In genomic region chr11:120626791-120627190, GRCh38 we compare ENCODE assay signal across 31 cellular contexts.
DNase-seq lines count a peak whose midpoint lies in the region; ATAC-seq and TF ChIP-seq lines count a peak whose summit lies in the region.
"Had no signal": no experiment of that assay in that cellular context is flagged by ENCODE, and none has a peak within 500 bp of the region (broad histone marks: within the 10 kb centered on the region; RNA-seq: fewer than 3 reads in every experiment).

No MANE protein-coding gene starts in this region.

- H3K9me3 Mint-ChIP-seq in activated CD8-positive, alpha-beta T cell treated with anti-CD3 and anti-CD28 coated beads for 36 hours: no peaks in the 10 kb centered on the region
- H3K9me3 Mint-ChIP-seq: CD14-positive monocyte; CD4-positive, alpha-beta memory T cell; CD4-positive, alpha-beta T cell; CD8-positive, alpha-beta memory T cell; CD8-positive, alpha-beta T cell had no signal

- H3K4me1 Mint-ChIP-seq in activated CD8-positive, alpha-beta T cell treated with anti-CD3 and anti-CD28 coated beads for 36 hours (ENCODE audit: low read depth): no peaks in the 10 kb centered on the region
- H3K4me1 Mint-ChIP-seq: B cell; CD4-positive, alpha-beta memory T cell; CD4-positive, CD25-positive, alpha-beta regulatory T cell; CD8-positive, alpha-beta memory T cell had no signal

- H3K4me3 ChIP-seq in lower lobe of right lung: no peak overlapping the region
- H3K4me3 ChIP-seq in neuronal stem cell (ENCODE audit: low read length in 2 of 2): no peak overlapping the region
- H3K4me3 ChIP-seq: A549; BLaER1; BLaER1 treated with 17β-estradiol and CSF1 and Interleukin-3, amounts not matched to agents 10 nM and 100 nM had no signal

- no peak for TF ChIP-seq CTCF in lower lobe of right lung (IDR thresholded peaks at IDR 0.05)
- no peak for TF ChIP-seq CTCF in activated CD8-positive, alpha-beta T cell treated with anti-CD3 and anti-CD28 coated beads for 36 hours (IDR thresholded peaks at IDR 0.05)

- no peak overlapping the region for H2BK12ac ChIP-seq in neuronal stem cell (ENCODE audit: low read length)

- H3K27ac Mint-ChIP-seq in activated CD8-positive, alpha-beta T cell treated with anti-CD3 and anti-CD28 coated beads for 36 hours: no peak overlapping the region
- H3K27ac Mint-ChIP-seq: B cell; CD4-positive, alpha-beta memory T cell; CD4-positive, alpha-beta T cell; CD4-positive, CD25-positive, alpha-beta regulatory T cell; CD8-positive, alpha-beta memory T cell; CD8-positive, alpha-beta T cell had no signal

- no peak overlapping the region for H3K14ac ChIP-seq in neuronal stem cell (ENCODE audit: low read length)

- no peak overlapping the region for H4K8ac ChIP-seq in neuronal stem cell (ENCODE audit: low read depth, low read length)

- intact Hi-C loops in lower lobe of right lung (cut with DNase I): no loop called here
- intact Hi-C loops in activated CD8-positive, alpha-beta T cell treated with anti-CD3 and anti-CD28 coated beads for 36 hours (cut with micrococcal nuclease): no loop called here

- DNase-seq in lower lobe of right lung: peak; percentile 14
- DNase-seq in neuronal stem cell (ENCODE audit: low spot score): no peak
- DNase-seq in activated CD8-positive, alpha-beta T cell treated with anti-CD3 and anti-CD28 coated beads for 36 hours: no peak
- DNase-seq in GF-D8 (lab: John Stamatoyannopoulos, UW): no peak
- DNase-seq: 8988T; ACHN; AML-193; BE2C; C1 segment of cervical spinal cord; Caco-2; Calu3; CD4-positive, alpha-beta memory T cell; CD4-positive, alpha-beta T cell; CD4-positive, CD25-positive, alpha-beta regulatory T cell; CD8-positive, alpha-beta memory T cell; CD8-positive, alpha-beta T cell; COR-L47; DMS 273 treated with DMSO at 0.1 percent for 48 hours; DMS153; DMS53; DMS79; DMS79 treated with DMSO at 0.1 percent for 48 hours; DND-41; EL had no signal

- H2AFZ ChIP-seq in neuronal stem cell (ENCODE audit: low read length): no peak overlapping the region

- H3K27ac ChIP-seq in lower lobe of right lung (no peak overlapping the region), neuronal stem cell (replicated peaks; ENCODE audit: low read length) (no peak overlapping the region)
- H3K27ac ChIP-seq: 22Rv1; A549; BLaER1; BLaER1 treated with 17β-estradiol and CSF1 and Interleukin-3, amounts not matched to agents 10 nM and 100 nM; C4-2B had no signal

- H3K23ac ChIP-seq in neuronal stem cell (ENCODE audit: low read depth, low read length, poor library complexity): no peak overlapping the region

- H2BK15ac ChIP-seq in neuronal stem cell (ENCODE audit: low read length): no peak overlapping the region

- H3K4me3 Mint-ChIP-seq in activated CD8-positive, alpha-beta T cell treated with anti-CD3 and anti-CD28 coated beads for 36 hours: no peak overlapping the region
- H3K4me3 Mint-ChIP-seq: B cell; CD14-positive monocyte; CD4-positive, alpha-beta memory T cell; CD4-positive, alpha-beta T cell; CD4-positive, CD25-positive, alpha-beta regulatory T cell; CD8-positive, alpha-beta memory T cell; CD8-positive, alpha-beta T cell had no signal

- WGBS in neuronal stem cell (ENCODE audit: extremely low coverage in 2 of 2, insufficient read length in 2 of 2, insufficient replicate concordance in 1 of 2), 2 donors: no CpG with 5 or more reads among the region's 7 CpGs

- H4K91ac ChIP-seq in neuronal stem cell (ENCODE audit: low read depth, low read length, poor library complexity): no peak overlapping the region

- H3K36me3 ChIP-seq in lower lobe of right lung (no peaks in the 10 kb centered on the region), neuronal stem cell (replicated peaks in 1 of 2; ENCODE audit: control insufficient read depth in 2 of 2, insufficient read depth in 2 of 2, low read length in 2 of 2) (no peaks in the 10 kb centered on the region)
- H3K36me3 ChIP-seq: BE2C; BLaER1; BLaER1 treated with 17β-estradiol and CSF1 and Interleukin-3, amounts not matched to agents 10 nM and 100 nM had no signal

- no peaks in the 10 kb centered on the region for H3K36me3 Mint-ChIP-seq in activated CD8-positive, alpha-beta T cell treated with anti-CD3 and anti-CD28 coated beads for 36 hours (ENCODE audit: low read depth)
- H3K36me3 Mint-ChIP-seq: CD14-positive monocyte; CD4-positive, alpha-beta memory T cell; CD4-positive, CD25-positive, alpha-beta regulatory T cell; CD8-positive, alpha-beta memory T cell; CD8-positive, alpha-beta T cell had no signal

- H2BK5ac ChIP-seq in neuronal stem cell (ENCODE audit: low read length): no peak overlapping the region

- H2AK5ac ChIP-seq in neuronal stem cell (ENCODE audit: low read depth, low read length): peak overlapping the region; percentile 42

- CTCF ChIA-PET in activated CD8-positive, alpha-beta T cell treated with anti-CD3 and anti-CD28 coated beads for 36 hours (lab: Charles Lee): no interaction called here

- H2BK120ac ChIP-seq in neuronal stem cell (ENCODE audit: low read depth, low read length): no peak overlapping the region

- no peaks in the 10 kb centered on the region for H3K27me3 ChIP-seq in lower lobe of right lung (ENCODE audit: low read depth)
- H3K27me3 ChIP-seq in neuronal stem cell (ENCODE audit: control insufficient read depth in 3 of 3, insufficient read depth in 3 of 3, low read depth in 1 of 3, low read length in 3 of 3): no peaks in the 10 kb centered on the region
- H3K27me3 ChIP-seq: BE2C; BLaER1; BLaER1 treated with 17β-estradiol and CSF1 and Interleukin-3, amounts not matched to agents 10 nM and 100 nM had no signal

- POLR2A ChIA-PET in activated CD8-positive, alpha-beta T cell treated with anti-CD3 and anti-CD28 coated beads for 36 hours (lab: Charles Lee): no interaction called here

- H3K27me3 Mint-ChIP-seq in activated CD8-positive, alpha-beta T cell treated with anti-CD3 and anti-CD28 coated beads for 36 hours: no peaks in the 10 kb centered on the region

- H3K4me2 ChIP-seq in neuronal stem cell (ENCODE audit: insufficient read depth, low read length, poor library complexity, severe bottlenecking): no peak overlapping the region
- H3K4me2 ChIP-seq: A549; BLaER1; BLaER1 treated with 17β-estradiol and CSF1 and Interleukin-3, amounts not matched to agents 10 nM and 100 nM had no signal

- no peak for ATAC-seq in lower lobe of right lung
- ATAC-seq in activated CD8-positive, alpha-beta T cell treated with anti-CD3 and anti-CD28 coated beads for 36 hours: no peak
- ATAC-seq: A549; CD8-positive, alpha-beta T cell had no signal

- no peak overlapping the region for H3K4ac ChIP-seq in neuronal stem cell (ENCODE audit: low read length)

- no peak overlapping the region for H3K18ac ChIP-seq in neuronal stem cell (ENCODE audit: low read length)

- H3K79me1 ChIP-seq in neuronal stem cell (ENCODE audit: low read depth, low read length): peaks cover 1% of the 10 kb centered on the region

- no peak overlapping the region for H3K9ac ChIP-seq in neuronal stem cell (ENCODE audit: low read depth, low read length, poor library complexity)
- H3K9ac ChIP-seq: BLaER1; BLaER1 treated with 17β-estradiol and CSF1 and Interleukin-3, amounts not matched to agents 10 nM and 100 nM had no signal

- H3K4me1 ChIP-seq in lower lobe of right lung: peaks cover 9% of the 10 kb centered on the region
- H3K4me1 ChIP-seq in neuronal stem cell (ENCODE audit: control insufficient read depth in 2 of 2, insufficient read depth in 1 of 2, low read depth in 1 of 2, low read length in 2 of 2): peaks cover 8 to 22% of the 10 kb centered on the region in 2 donors
- H3K4me1 ChIP-seq: A549 had no signal

- no peaks in the 10 kb centered on the region for H3K9me3 ChIP-seq in lower lobe of right lung
- no peaks in the 10 kb centered on the region for H3K9me3 ChIP-seq in neuronal stem cell (replicated peaks in 1 of 2; ENCODE audit: control insufficient read depth in 2 of 2, insufficient read depth in 1 of 2, low read depth in 1 of 2, low read length in 2 of 2)
- H3K9me3 ChIP-seq: A549, BE2C, BLaER1, Caco-2 had no signal
